In genomic region chr19:2986951-2987491, GRCh38 we compare ENCODE assay signal across 22 cellular contexts. TPM values are rescaled to one million over a fixed set of nuclear protein-coding genes. Genes with fewer than 3 reads are reported as not detected.
A peak's percentile ranks its signal among the peaks of the same experiment; 100 is the strongest.
DNase-seq lines count a peak whose midpoint lies in the region; ATAC-seq, FAIRE-seq and TF ChIP-seq lines count a peak whose summit lies in the region.
"Had no signal": no experiment of that assay in that cellular context is flagged by ENCODE, and none has a peak within 500 bp of the region (broad histone marks: within the 10 kb centered on the region; RNA-seq: fewer than 3 reads in every experiment).

No MANE protein-coding gene starts in this region.

- H3K9ac ChIP-seq in endothelial cell of umbilical vein (replicated peaks; ENCODE audit: extremely low read depth, insufficient read depth, low read length): no peak overlapping the region

- no peak overlapping the region for H2AFZ ChIP-seq in endothelial cell of umbilical vein (ENCODE audit: low read depth, low read length)
- H2AFZ ChIP-seq in neuron (ENCODE audit: low read depth, low read length): no peak overlapping the region

- no peaks in the 10 kb centered on the region for H4K20me1 ChIP-seq in endothelial cell of umbilical vein (replicated peaks; ENCODE audit: control insufficient read depth, extremely low read depth, insufficient read depth, low read length)

- BruUV-seq in endothelial cell of umbilical vein (replicated peaks; lab: Mats Ljungman, UMichigan): no TSS peak

- ATAC-seq in GM18870 (IDR thresholded peaks at IDR 0.05; ENCODE audit: unreplicated experiment) (no peak), T-cell (replicated peaks in 1 of 4) (no peak), HG02840 (IDR thresholded peaks at IDR 0.05; ENCODE audit: low FRiP score, unreplicated experiment) (no peak)
- ATAC-seq: esophagus mucosa, heart right ventricle had no signal

- H3K9me3 Mint-ChIP-seq in T-cell: no peaks in the 10 kb centered on the region
- H3K9me3 Mint-ChIP-seq: activated CD4-positive, alpha-beta memory T cell treated with anti-CD3 and anti-CD28 coated beads, Interleukin-2, amount 10 ng/mL, durations not matched to agents 7 days and 5 days; activated T-helper 1 cell treated with anti-CD3 and anti-CD28 coated beads, Interleukin-12 subunit alpha, Interleukin-12 subunit beta, Interleukin-2, Interleukin-4 antibody, amounts not matched to agents 30 ng/mL and 10 ng/mL and 1 ng/mL, durations not matched to agents 14 hours and 24 hours and 36 hours; CD4-positive, alpha-beta memory T cell; IgD-negative memory B cell; natural killer cell treated with Interleukin-12 subunit alpha and Interleukin-12 subunit beta and Interleukin-15 and Interleukin-18, amount 100 ng/mL, for 72 hours; stimulated activated naive CD8-positive, alpha-beta T cell treated with anti-CD3 and anti-CD28 coated beads, Interleukin-15, Interleukin-2, amounts not matched to agents 100 ng/mL and 50 ng/mL, for 24 hours had no signal

- no peaks in the 10 kb centered on the region for H3K79me2 ChIP-seq in endothelial cell of umbilical vein (ENCODE audit: control insufficient read depth, insufficient read depth, low read length)

- no peaks in the 10 kb centered on the region for H3K36me3 Mint-ChIP-seq in T-cell
- H3K36me3 Mint-ChIP-seq: CD4-positive, alpha-beta memory T cell; IgD-negative memory B cell; natural killer cell treated with Interleukin-12 subunit alpha and Interleukin-12 subunit beta and Interleukin-15 and Interleukin-18, amount 100 ng/mL, for 72 hours had no signal

- peaks cover 8% of the 10 kb centered on the region in 2 donors for H3K27me3 Mint-ChIP-seq in T-cell

- DNase-seq in DMS 273 (lab: John Stamatoyannopoulos, UW; ENCODE audit: unreplicated experiment) (peak; percentile 50), DMS 273 treated with DMSO at 0.1 percent for 48 hours (lab: John Stamatoyannopoulos, UW) (no peak), NCI-H1417 treated with DMSO at 0.1 percent for 48 hours (lab: John Stamatoyannopoulos, UW) (peak; percentile 28), endothelial cell of umbilical vein (ENCODE audit: low read depth, low spot score) (peak; percentile 55), T-cell (no peak)
- DNase-seq: activated CD4-positive, alpha-beta memory T cell treated with anti-CD3 and anti-CD28 coated beads, Interleukin-2, amount 10 ng/mL, durations not matched to agents 7 days and 5 days; CD4-positive, alpha-beta memory T cell; GDM1; heart right ventricle; left ventricle myocardium inferior; NCI-H187 had no signal

- no peaks in the 10 kb centered on the region for H3K36me3 ChIP-seq in endothelial cell of umbilical vein (ENCODE audit: control insufficient read depth in 2 of 2, extremely low read depth in 1 of 2, insufficient read depth in 2 of 2, low read length in 2 of 2)
- no peaks in the 10 kb centered on the region for H3K36me3 ChIP-seq in neuron (ENCODE audit: insufficient read depth, low read length)
- H3K36me3 ChIP-seq: heart right ventricle, left ventricle myocardium inferior had no signal

- H3K9me3 ChIP-seq in endothelial cell of umbilical vein (replicated peaks; ENCODE audit: control insufficient read depth, insufficient read depth, low read length): no peaks in the 10 kb centered on the region
- H3K9me3 ChIP-seq in neuron (ENCODE audit: low read length): no peaks in the 10 kb centered on the region
- H3K9me3 ChIP-seq: heart right ventricle, left ventricle myocardium inferior had no signal

- CTCF ChIA-PET in endothelial cell of umbilical vein (lab: Charles Lee): no interaction called here
- CTCF ChIA-PET in T-cell (lab: Charles Lee): no interaction called here

- H3K27ac ChIP-seq in endothelial cell of umbilical vein (ENCODE audit: insufficient read depth, low read depth, low read length): no peak overlapping the region
- H3K27ac ChIP-seq: 22Rv1, heart right ventricle, left ventricle myocardium inferior had no signal

- no peak for FAIRE-seq in endothelial cell of umbilical vein (lab: Jason Lieb, UNC)
- FAIRE-seq: urothelium cell line had no signal

- POLR2A ChIA-PET in endothelial cell of umbilical vein (lab: Charles Lee) (no interaction called here), T-cell (lab: Charles Lee) (no interaction called here)

- H3K27me3 ChIP-seq in endothelial cell of umbilical vein (ENCODE audit: control insufficient read depth in 2 of 2, insufficient read depth in 2 of 2, low read length in 2 of 2) (no peaks in the 10 kb centered on the region), neuron (ENCODE audit: insufficient read depth, low read length) (peaks cover 24% of the 10 kb centered on the region)

- H3K27ac Mint-ChIP-seq in T-cell: no peak overlapping the region
- H3K27ac Mint-ChIP-seq: activated CD4-positive, alpha-beta memory T cell treated with anti-CD3 and anti-CD28 coated beads, Interleukin-2, amount 10 ng/mL, durations not matched to agents 7 days and 5 days; activated T-helper 1 cell treated with anti-CD3 and anti-CD28 coated beads, Interleukin-12 subunit alpha, Interleukin-12 subunit beta, Interleukin-2, Interleukin-4 antibody, amounts not matched to agents 30 ng/mL and 10 ng/mL and 1 ng/mL, durations not matched to agents 14 hours and 24 hours and 36 hours; CD4-positive, alpha-beta memory T cell; IgD-negative memory B cell; natural killer cell treated with Interleukin-12 subunit alpha and Interleukin-12 subunit beta and Interleukin-15 and Interleukin-18, amount 100 ng/mL, for 72 hours; stimulated activated naive CD8-positive, alpha-beta T cell treated with anti-CD3 and anti-CD28 coated beads, Interleukin-15, Interleukin-2, amounts not matched to agents 100 ng/mL and 50 ng/mL, for 24 hours had no signal

- H3K4me1 Mint-ChIP-seq in T-cell: peaks cover 0 to 3% (median 0%) of the 10 kb centered on the region in 3 donors
- H3K4me1 Mint-ChIP-seq: activated CD4-positive, alpha-beta memory T cell treated with anti-CD3 and anti-CD28 coated beads, Interleukin-2, amount 10 ng/mL, durations not matched to agents 7 days and 5 days had no signal

- H3K4me3 Mint-ChIP-seq in T-cell: no peak overlapping the region
- H3K4me3 Mint-ChIP-seq: activated CD4-positive, alpha-beta memory T cell treated with anti-CD3 and anti-CD28 coated beads, Interleukin-2, amount 10 ng/mL, durations not matched to agents 7 days and 5 days; activated T-helper 1 cell treated with anti-CD3 and anti-CD28 coated beads, Interleukin-12 subunit alpha, Interleukin-12 subunit beta, Interleukin-2, Interleukin-4 antibody, amounts not matched to agents 30 ng/mL and 10 ng/mL and 1 ng/mL, durations not matched to agents 14 hours and 24 hours and 36 hours; CD4-positive, alpha-beta memory T cell; IgD-negative memory B cell; natural killer cell treated with Interleukin-12 subunit alpha and Interleukin-12 subunit beta and Interleukin-15 and Interleukin-18, amount 100 ng/mL, for 72 hours; stimulated activated naive CD8-positive, alpha-beta T cell treated with anti-CD3 and anti-CD28 coated beads, Interleukin-15, Interleukin-2, amounts not matched to agents 100 ng/mL and 50 ng/mL, for 24 hours had no signal

- H3K4me1 ChIP-seq in endothelial cell of umbilical vein (ENCODE audit: control insufficient read depth, extremely low read depth, insufficient read depth, low read length) (peaks cover 19% of the 10 kb centered on the region), neuron (ENCODE audit: insufficient read depth, low read length) (peaks cover 34% of the 10 kb centered on the region)

- dilution Hi-C loops in endothelial cell of umbilical vein (cut with MboI; ENCODE audit: extremely low pct_ligation_motif_present, low sequenced_read_pairs): no loop called here

- no peaks in the 10 kb centered on the region for H3K9me1 ChIP-seq in endothelial cell of umbilical vein (replicated peaks; ENCODE audit: control insufficient read depth, extremely low read depth, insufficient read depth, low read length)

- H3K4me2 ChIP-seq in endothelial cell of umbilical vein (ENCODE audit: insufficient read depth, low read length): no peak overlapping the region

- no peak overlapping the region for H3K4me3 ChIP-seq in endothelial cell of umbilical vein (replicated peaks in 1 of 3; ENCODE audit: insufficient read depth in 1 of 3, low read depth in 1 of 3, low read length in 3 of 3)
- peak overlapping the region; percentile 9 for H3K4me3 ChIP-seq in neuron (ENCODE audit: low read length)
- H3K4me3 ChIP-seq: heart right ventricle, left ventricle myocardium inferior had no signal

- intact Hi-C loops in endothelial cell of umbilical vein (cut with micrococcal nuclease): no loop called here

- TF ChIP-seq CTCF in endothelial cell of umbilical vein (IDR thresholded peaks at IDR 0.05; ENCODE audit: extremely low read depth in 1 of 2, insufficient read depth in 1 of 2, low read depth in 1 of 2, low read length in 2 of 2): no peak

- TF ChIP-seq POLR2A in endothelial cell of umbilical vein (IDR thresholded peaks at IDR 0.05; ENCODE audit: low read depth, low read length): no peak

RNA-seq across cellular contexts. Expression of gene TLE6, which starts 9.7 kb away (rescaled TPM):
- 1.9 and 2.0 TPM in 2 replicates for total RNA-seq in endothelial cell of umbilical vein
- 1.6 and 2.1 TPM in 2 replicates for polyA plus RNA-seq in endothelial cell of umbilical vein
- 1.0 and 1.4 TPM in 2 replicates for polyA plus RNA-seq in endothelial cell of umbilical vein (2011; cell fraction: cytosol; rRNA removed)
- polyA plus RNA-seq in endothelial cell of umbilical vein (2011; cell fraction: nucleus; rRNA removed): 7.1 and 8.2 TPM in 2 replicates
- 0.83 and 2.2 TPM in 2 replicates for polyA plus RNA-seq in endothelial cell of umbilical vein (2012)
- polyA minus RNA-seq in endothelial cell of umbilical vein: 0.83 and 1.5 TPM in 2 replicates
- 1.8 TPM for polyA minus RNA-seq in endothelial cell of umbilical vein (2011; cell fraction: cytosol; rRNA and poly(A)+ RNA removed)
- 1.5 TPM in 2 replicates for polyA minus RNA-seq in endothelial cell of umbilical vein (2011; cell fraction: nucleus; rRNA and poly(A)+ RNA removed)
- total RNA-seq in T-cell: under 1 TPM in 3 of 5 donors, not detected in 2; 0.36 to 0.61 (median 0.50) TPM
- total RNA-seq: CD4-positive, alpha-beta memory T cell; skeletal muscle tissue had no signal
- polyA plus RNA-seq: CD4-positive, alpha-beta memory T cell had no signal

RNA-seq across cellular contexts. Expression of gene TLE2, which starts 42.1 kb away (rescaled TPM):
- total RNA-seq in endothelial cell of umbilical vein (38.8 and 42.5 TPM in 2 replicates), T-cell (10 to 100 TPM; 16.7 to 29.7 (median 21.5) TPM)
- polyA plus RNA-seq in endothelial cell of umbilical vein: 32.0 and 38.3 TPM in 2 replicates
- polyA plus RNA-seq in endothelial cell of umbilical vein (2011; cell fraction: cytosol; rRNA removed): 18.1 and 24.3 TPM in 2 replicates
- polyA plus RNA-seq in endothelial cell of umbilical vein (2011; cell fraction: nucleus; rRNA removed): 83.7 and 102 TPM in 2 replicates
- 24.2 and 43.0 TPM in 2 replicates for polyA plus RNA-seq in endothelial cell of umbilical vein (2012)
- polyA minus RNA-seq in endothelial cell of umbilical vein: 13.2 and 18.9 TPM in 2 replicates
- polyA minus RNA-seq in endothelial cell of umbilical vein (2011; cell fraction: cytosol; rRNA and poly(A)+ RNA removed): 14.4 TPM
- 13.9 and 23.3 TPM in 2 replicates for polyA minus RNA-seq in endothelial cell of umbilical vein (2011; cell fraction: nucleus; rRNA and poly(A)+ RNA removed)

RNA-seq across cellular contexts. Expression of gene ZNF77, which starts 42.2 kb away (rescaled TPM):
- total RNA-seq in endothelial cell of umbilical vein (5.9 and 7.0 TPM in 2 replicates), T-cell (1 to 10 TPM; 4.1 to 6.5 (median 4.8) TPM)
- polyA plus RNA-seq in endothelial cell of umbilical vein: 7.7 and 10.2 TPM in 2 replicates
- 15.7 and 17.7 TPM in 2 replicates for polyA plus RNA-seq in endothelial cell of umbilical vein (2011; cell fraction: cytosol; rRNA removed)
- 14.0 and 14.9 TPM in 2 replicates for polyA plus RNA-seq in endothelial cell of umbilical vein (2011; cell fraction: nucleus; rRNA removed)
- 5.1 and 5.5 TPM in 2 replicates for polyA plus RNA-seq in endothelial cell of umbilical vein (2012)
- 11.6 and 14.0 TPM in 2 replicates for polyA minus RNA-seq in endothelial cell of umbilical vein
- polyA minus RNA-seq in endothelial cell of umbilical vein (2011; cell fraction: cytosol; rRNA and poly(A)+ RNA removed): 1.8 TPM
- 5.2 and 5.3 TPM in 2 replicates for polyA minus RNA-seq in endothelial cell of umbilical vein (2011; cell fraction: nucleus; rRNA and poly(A)+ RNA removed)

Comparison
In these comparisons a context has a peak if more than half of its experiments do, and no peak if none do; other contexts are left out.
1. DNase-seq: peak in DMS 273 (single experiment), NCI-H1417 treated with DMSO at 0.1 percent for 48 hours (single experiment) and endothelial cell of umbilical vein (single experiment); none in DMS 273 treated with DMSO at 0.1 percent for 48 hours (single experiment) and T-cell (0 of 34).